13 cellular contexts compared by ENCODE assay signal in genomic region chr12:99253068-99253467, GRCh38.
DNase-seq lines count a peak whose midpoint lies in the region; ATAC-seq and TF ChIP-seq lines count a peak whose summit lies in the region.
"Had no signal": no experiment of that assay in that cellular context is flagged by ENCODE, and none has a peak within 500 bp of the region (broad histone marks: within the 10 kb centered on the region; RNA-seq: fewer than 3 reads in every experiment).

No MANE protein-coding gene starts in this region.

- no peaks in the 10 kb centered on the region for H3K36me3 ChIP-seq in testis (ENCODE audit: low read depth, missing control alignments)
- H3K36me3 ChIP-seq: lower lobe of right lung, right atrium auricular region had no signal

- no peak overlapping the region for H3K27ac ChIP-seq in testis
- H3K27ac ChIP-seq: lower lobe of right lung, right atrium auricular region had no signal

- TF ChIP-seq POLR2A in testis (IDR thresholded peaks at IDR 0.05), result no peak

- H3K4me3 Mint-ChIP-seq in stimulated activated effector memory CD8-positive, alpha-beta T cell treated with anti-CD3 and anti-CD28 coated beads, Interleukin-12 subunit alpha, Interleukin-12 subunit beta, amount 100 ng/mL, for 72 hours, result no peak overlapping the region

- ATAC-seq in left lobe of liver (peak; percentile 60), HG02588 (IDR thresholded peaks at IDR 0.05; ENCODE audit: unreplicated experiment) (no peak)
- ATAC-seq in stimulated activated effector memory CD8-positive, alpha-beta T cell treated with anti-CD3 and anti-CD28 coated beads, Interleukin-12 subunit alpha, Interleukin-12 subunit beta, amount 100 ng/mL, for 72 hours, result no peak
- ATAC-seq: activated CD4-positive, CD25-positive, alpha-beta regulatory T cell treated with anti-CD3 and anti-CD28 coated beads, Interleukin-2, amount 50 U/mL, for 24 hours; lower lobe of right lung; Right ventricle myocardium inferior had no signal

- no peaks in the 10 kb centered on the region for H3K27me3 ChIP-seq in testis
- H3K27me3 ChIP-seq: right atrium auricular region had no signal

- intact Hi-C loops in testis (cut with DNase I; ENCODE audit: low total_unique reads), result no loop called here

- H3K27ac Mint-ChIP-seq in stimulated activated effector memory CD8-positive, alpha-beta T cell treated with anti-CD3 and anti-CD28 coated beads, Interleukin-12 subunit alpha, Interleukin-12 subunit beta, amount 100 ng/mL, for 72 hours, result no peak overlapping the region

- no peaks in the 10 kb centered on the region for H3K4me1 ChIP-seq in testis
- H3K4me1 ChIP-seq: lower lobe of right lung, right atrium auricular region had no signal

- TF ChIP-seq CTCF in testis (IDR thresholded peaks at IDR 0.05), result peak in 1 of 3 experiments; percentile 20

- WGBS in testis, 2 donors, result 73 to 96% methylated on average over 3 of the region's 3 CpGs

- no peaks in the 10 kb centered on the region for H3K9me3 ChIP-seq in testis
- H3K9me3 ChIP-seq: lower lobe of right lung, right atrium auricular region had no signal

- H3K4me3 ChIP-seq in testis, result no peak overlapping the region
- H3K4me3 ChIP-seq: lower lobe of right lung, right atrium auricular region had no signal

- H3K36me3 Mint-ChIP-seq in stimulated activated effector memory CD8-positive, alpha-beta T cell treated with anti-CD3 and anti-CD28 coated beads, Interleukin-12 subunit alpha, Interleukin-12 subunit beta, amount 100 ng/mL, for 72 hours, result no peaks in the 10 kb centered on the region

- H3K9me3 Mint-ChIP-seq in stimulated activated effector memory CD8-positive, alpha-beta T cell treated with anti-CD3 and anti-CD28 coated beads, Interleukin-12 subunit alpha, Interleukin-12 subunit beta, amount 100 ng/mL, for 72 hours, result peaks cover 13% of the 10 kb centered on the region

- H3K4me1 Mint-ChIP-seq in stimulated activated effector memory CD8-positive, alpha-beta T cell treated with anti-CD3 and anti-CD28 coated beads, Interleukin-12 subunit alpha, Interleukin-12 subunit beta, amount 100 ng/mL, for 72 hours, result no peaks in the 10 kb centered on the region

- DNase-seq in ELF-1 (ENCODE audit: low read depth, low spot score) (peak; percentile 21), H4 (ENCODE audit: low spot score) (peak; percentile 51), RKO (ENCODE audit: low spot score) (peak; percentile 24), left lobe of liver (ENCODE audit: low spot score) (no peak), testis (no peak)
- DNase-seq in stimulated activated effector memory CD8-positive, alpha-beta T cell treated with anti-CD3 and anti-CD28 coated beads, Interleukin-12 subunit alpha, Interleukin-12 subunit beta, amount 100 ng/mL, for 72 hours (ENCODE audit: low spot score in 2 of 2), result no peak
- DNase-seq: activated effector memory CD4-positive, alpha-beta T cell treated with Interleukin-2 at 50 U/mL for 16 hours; lower lobe of right lung; NCI-H1105 treated with DMSO at 0.1 percent for 48 hours had no signal

Comparison
In these comparisons a context has a peak if more than half of its experiments do, and no peak if none do; other contexts are left out.
1. DNase-seq: peak in ELF-1 (single experiment), H4 (single experiment) and RKO (single experiment); none in left lobe of liver (single experiment), stimulated activated effector memory CD8-positive, alpha-beta T cell treated with anti-CD3 and anti-CD28 coated beads, Interleukin-12 subunit alpha, Interleukin-12 subunit beta, amount 100 ng/mL, for 72 hours (0 of 2) and testis (single experiment).